In genomic region chr12:50055831-50056628, GRCh38 we compare ENCODE assay signal across 8 cellular contexts. TPM values are rescaled to one million over a fixed set of nuclear protein-coding genes. Genes with fewer than 3 reads are reported as not detected.
A peak's percentile ranks its signal among the peaks of the same experiment; 100 is the strongest.
DNase-seq lines count a peak whose midpoint lies in the region; ATAC-seq and TF ChIP-seq lines count a peak whose summit lies in the region.

No MANE protein-coding gene starts in this region.

- peak overlapping the region; percentile 79 for H3K4me3 Mint-ChIP-seq in WTC11
- peak overlapping the region; percentile 85 for H3K4me3 Mint-ChIP-seq in central memory CD8-positive, alpha-beta T cell

- H3K4me1 Mint-ChIP-seq in WTC11, result peaks cover 25% of the 10 kb centered on the region
- peaks cover 26% of the 10 kb centered on the region for H3K4me1 Mint-ChIP-seq in central memory CD8-positive, alpha-beta T cell

- peak; percentile 94 for TF ChIP-seq CTCF in WTC11 (IDR thresholded peaks at IDR 0.05)

- no peak overlapping the region for H3K27ac Mint-ChIP-seq in WTC11
- H3K27ac Mint-ChIP-seq in central memory CD8-positive, alpha-beta T cell (ENCODE audit: low read depth), result peak overlapping the region; percentile 36

- H3K9me3 Mint-ChIP-seq in WTC11, result no peaks in the 10 kb centered on the region
- no peaks in the 10 kb centered on the region for H3K9me3 Mint-ChIP-seq in central memory CD8-positive, alpha-beta T cell

- peaks cover 95% of the 10 kb centered on the region for H3K27me3 Mint-ChIP-seq in WTC11 (ENCODE audit: low read depth)
- peaks cover 75% of the 10 kb centered on the region for H3K27me3 Mint-ChIP-seq in central memory CD8-positive, alpha-beta T cell

- H3K36me3 Mint-ChIP-seq in WTC11, result no peaks in the 10 kb centered on the region
- H3K36me3 Mint-ChIP-seq in central memory CD8-positive, alpha-beta T cell (ENCODE audit: insufficient read depth), result peaks cover 5% of the 10 kb centered on the region

- DNase-seq in NCI-H1436 (lab: John Stamatoyannopoulos, UW), result peak; percentile 28
- DNase-seq in NCI-H1436 treated with DMSO at 0.1 percent for 48 hours (lab: John Stamatoyannopoulos, UW), result no peak
- DNase-seq in NCI-H146 (lab: John Stamatoyannopoulos, UW), result peak; percentile 74
- DNase-seq in WTC11 (ENCODE audit: low spot score), result peak; percentile 72
- DNase-seq in central memory CD8-positive, alpha-beta T cell (ENCODE audit: low spot score in 2 of 2), result peak; percentile 34 to 41
- DNase-seq in left lobe of liver (ENCODE audit: low spot score), result no peak
- peak; percentile 19 to 61 (median 36) for DNase-seq in stimulated activated CD4-positive, alpha-beta T cell treated with anti-CD3 and anti-CD28 coated beads, TNF-alpha, amount 100 ng/mL, for 24 hours (ENCODE audit: low read depth in 3 of 3)

- POLR2A ChIA-PET in WTC11 (lab: Charles Lee), result interaction anchor here (0.6 to 2.2 kb wide), 5 partner anchors 14 to 290 kb away, joined by 3 to 7 read pairs (median 3); no protein-coding TSS in a partner anchor

- CTCF ChIA-PET in WTC11 (lab: Charles Lee), result interaction anchor here (0.5 to 4.6 kb wide), 45 partner anchors 8 to 315 kb away, joined by 3 to 120 read pairs (median 5); partner anchors contain the start of genes AQP5, AQP6, COX14 and FAIM2

- peak; percentile 46 for ATAC-seq in WTC11
- ATAC-seq in central memory CD8-positive, alpha-beta T cell (replicated peaks; ENCODE audit: extremely low read depth, poor library complexity, severe bottlenecking), result peak; percentile 63
- ATAC-seq in left lobe of liver, result peak; percentile 71
- ATAC-seq in HG02840 (IDR thresholded peaks at IDR 0.05; ENCODE audit: low FRiP score, unreplicated experiment), result no peak

TF ChIP-seq in WTC11, 78 proteins besides CTCF, POLR2A, EP300 and RAD21 (continues in another document):
- TF ChIP-seq TEAD4 (CRISPR knock-in tag; IDR thresholded peaks at IDR 0.05) (no peak), ELF4 (CRISPR knock-in tag; IDR thresholded peaks at IDR 0.05; ENCODE audit: low read depth) (no peak), USF2 (CRISPR knock-in tag; IDR thresholded peaks at IDR 0.05) (0 out of 2 replicates have a peak, but pooled peaks have one; percentile 8), OVOL2 (CRISPR knock-in tag; IDR thresholded peaks at IDR 0.05; ENCODE audit: borderline replicate concordance) (no peak), AR (CRISPR knock-in tag; IDR thresholded peaks at IDR 0.05) (no peak), NR2C2 (CRISPR knock-in tag; IDR thresholded peaks at IDR 0.05) (no peak), MAX (CRISPR knock-in tag; IDR thresholded peaks at IDR 0.05) (peak; percentile 80), ZNF219 (CRISPR knock-in tag; IDR thresholded peaks at IDR 0.05; ENCODE audit: borderline replicate concordance) (no peak), MLX (CRISPR knock-in tag; IDR thresholded peaks at IDR 0.05) (no peak), NFYB (CRISPR knock-in tag; conservative IDR thresholded peaks at IDR 0.05; ENCODE audit: low read depth) (no peak), NR3C1 (CRISPR knock-in tag; conservative IDR thresholded peaks at IDR 0.05; ENCODE audit: low read depth) (no peak), GABPB1 (CRISPR knock-in tag; IDR thresholded peaks at IDR 0.05) (no peak), ZNF396 (CRISPR knock-in tag; IDR thresholded peaks at IDR 0.05; ENCODE audit: borderline replicate concordance) (no peak), PREB (CRISPR knock-in tag; IDR thresholded peaks at IDR 0.05; ENCODE audit: borderline replicate concordance) (no peak), ZBTB21 (CRISPR knock-in tag; IDR thresholded peaks at IDR 0.05; ENCODE audit: borderline replicate concordance) (no peak), FOXP1 (CRISPR knock-in tag; IDR thresholded peaks at IDR 0.05; ENCODE audit: borderline replicate concordance) (0 out of 2 replicates have a peak, but pooled peaks have one; percentile 15), SOX15 (CRISPR knock-in tag; IDR thresholded peaks at IDR 0.05) (no peak), ARID4B (CRISPR knock-in tag; IDR thresholded peaks at IDR 0.05; ENCODE audit: borderline replicate concordance) (no peak), TEAD1 (CRISPR knock-in tag; IDR thresholded peaks at IDR 0.05) (no peak)

RNA-seq across cellular contexts. Expression of gene ASIC1, which starts 1.4 kb away (rescaled TPM):
- total RNA-seq in WTC11 (2021) (3.9 to 4.9 TPM (median 4.5 TPM) in 3 replicates), left lobe of liver (0.28 TPM)

RNA-seq across cellular contexts. Expression of gene SMARCD1, which starts 29.1 kb away (rescaled TPM):
- total RNA-seq in WTC11 (2021) (150 to 165 TPM (median 152 TPM) in 3 replicates), left lobe of liver (18.6 TPM)

RNA-seq across cellular contexts. Expression of gene RACGAP1, which starts 30.7 kb away (rescaled TPM):
- total RNA-seq in WTC11 (2021) (76.6 to 87.7 TPM (median 77.3 TPM) in 3 replicates), left lobe of liver (3.9 TPM)

RNA-seq across cellular contexts. Expression of gene GPD1, which starts 47.8 kb away (rescaled TPM):
- 0.39 to 0.77 TPM (median 0.62 TPM) in 3 replicates for total RNA-seq in WTC11 (2021)
- 129 TPM for total RNA-seq in left lobe of liver

RNA-seq across cellular contexts. Expression of gene COX14, which starts 56.0 kb away (rescaled TPM):
- total RNA-seq in WTC11 (2021) (34.0 to 41.4 TPM (median 40.4 TPM) in 3 replicates), left lobe of liver (57.0 TPM)

Comparison
In these comparisons a context has a peak if more than half of its experiments do, and no peak if none do; other contexts are left out.
1. DNase-seq: peak in NCI-H1436 (single experiment), NCI-H146 (single experiment), WTC11 (single experiment), central memory CD8-positive, alpha-beta T cell (2 of 2) and stimulated activated CD4-positive, alpha-beta T cell treated with anti-CD3 and anti-CD28 coated beads, TNF-alpha, amount 100 ng/mL, for 24 hours (3 of 3); none in NCI-H1436 treated with DMSO at 0.1 percent for 48 hours (single experiment) and left lobe of liver (single experiment).
2. RNA of gene RACGAP1, which starts 30.7 kb away (total RNA-seq): 76.6 to 87.7 TPM in WTC11; 3.9 TPM in left lobe of liver (single experiment); every median in the first group is over 10 times any median in the second.